ENCODE assay signal across 27 cellular contexts in genomic region chr7:141497391-141497790, GRCh38.
"Had no signal": no experiment of that assay in that cellular context is flagged by ENCODE, and none has a peak within 500 bp of the region (broad histone marks: within the 10 kb centered on the region; RNA-seq: fewer than 3 reads in every experiment).

No MANE protein-coding gene starts in this region.

- H3K4me1 ChIP-seq: ascending aorta had no signal

- H3K4me3 ChIP-seq: ascending aorta, cardiac muscle cell had no signal

- ATAC-seq: activated CD4-positive, alpha-beta T cell treated with anti-CD3 and anti-CD28 coated beads for 36 hours; activated CD4-positive, CD25-positive, alpha-beta regulatory T cell treated with anti-CD3 and anti-CD28 coated beads, Interleukin-2, amount 50 U/mL, for 24 hours; activated CD8-positive, alpha-beta memory T cell treated with anti-CD3 and anti-CD28 coated beads, Interleukin-2, amount 10 ng/mL, durations not matched to agents 7 days and 5 days; activated CD8-positive, alpha-beta T cell treated with anti-CD3 and anti-CD28 coated beads, Interleukin-2, amount 10 ng/mL, durations not matched to agents 7 days and 5 days; activated naive CD8-positive, alpha-beta T cell treated with anti-CD3 and anti-CD28 coated beads, Interleukin-2, amount 50 U/mL, for 24 hours had no signal

- H3K9me3 ChIP-seq: ascending aorta had no signal

- H3K36me3 ChIP-seq: ascending aorta, cardiac muscle cell had no signal

- H3K27me3 ChIP-seq: ascending aorta had no signal

- DNase-seq: activated CD4-positive, alpha-beta memory T cell treated with anti-CD3 and anti-CD28 coated beads, Interleukin-2, amount 10 ng/mL, durations not matched to agents 7 days and 5 days; activated CD4-positive, alpha-beta T cell treated with anti-CD3 and anti-CD28 coated beads for 1 hour; activated CD4-positive, alpha-beta T cell treated with anti-CD3 and anti-CD28 coated beads for 36 hours; activated CD4-positive, alpha-beta T cell treated with anti-CD3 and anti-CD28 coated beads for 48 hours; activated CD4-positive, alpha-beta T cell treated with anti-CD3 and anti-CD28 coated beads, Interleukin-2, amount 10 ng/mL, durations not matched to agents 7 days and 5 days; activated CD4-positive, alpha-beta T cell treated with anti-CD3 and anti-CD28 coated beads, Interleukin-2, amount 50 U/mL, for 48 hours; activated CD4-positive, CD25-positive, alpha-beta regulatory T cell; activated CD8-positive, alpha-beta memory T cell treated with anti-CD3 and anti-CD28 coated beads for 24 hours; activated CD8-positive, alpha-beta memory T cell treated with anti-CD3 and anti-CD28 coated beads, Interleukin-2, amount 10 ng/mL, durations not matched to agents 7 days and 5 days; activated CD8-positive, alpha-beta memory T cell treated with anti-CD3 and anti-CD28 coated beads, Interleukin-2, amount 50 U/mL, for 48 hours; activated CD8-positive, alpha-beta T cell treated with anti-CD3 and anti-CD28 coated beads, Interleukin-2, amount 10 ng/mL, durations not matched to agents 7 days and 5 days; activated effector memory CD4-positive, alpha-beta T cell treated with Interleukin-2 at 50 U/mL for 16 hours; activated gamma-delta T cell; activated naive CD4-positive, alpha-beta T cell treated with anti-CD3 and anti-CD28 coated beads, Interleukin-2, amount 10 ng/mL, durations not matched to agents 7 days and 5 days; activated naive CD4-positive, alpha-beta T cell treated with Interleukin-2 at 50 U/mL for 16 hours; activated naive CD8-positive, alpha-beta T cell treated with anti-CD3 and anti-CD28 coated beads, Interleukin-2, amount 10 ng/mL, durations not matched to agents 7 days and 5 days; activated naive CD8-positive, alpha-beta T cell treated with anti-CD3 and anti-CD28 coated beads, Interleukin-2, amount 50 U/mL, for 24 hours; activated T-cell treated with anti-CD3 and anti-CD28 coated beads, Interleukin-2, amount 50 U/mL, for 24 hours; activated T-cell treated with anti-CD3 and anti-CD28 coated beads, Interleukin-2, amount 50 U/mL, for 48 hours; amygdala; T-helper 1 cell; T-helper 2 cell; T-helper 9 cell had no signal

- H3K27ac ChIP-seq: ascending aorta, cardiac muscle cell, VCaP had no signal
